23 cellular contexts compared by ENCODE assay signal in the genomic region with DNA sequence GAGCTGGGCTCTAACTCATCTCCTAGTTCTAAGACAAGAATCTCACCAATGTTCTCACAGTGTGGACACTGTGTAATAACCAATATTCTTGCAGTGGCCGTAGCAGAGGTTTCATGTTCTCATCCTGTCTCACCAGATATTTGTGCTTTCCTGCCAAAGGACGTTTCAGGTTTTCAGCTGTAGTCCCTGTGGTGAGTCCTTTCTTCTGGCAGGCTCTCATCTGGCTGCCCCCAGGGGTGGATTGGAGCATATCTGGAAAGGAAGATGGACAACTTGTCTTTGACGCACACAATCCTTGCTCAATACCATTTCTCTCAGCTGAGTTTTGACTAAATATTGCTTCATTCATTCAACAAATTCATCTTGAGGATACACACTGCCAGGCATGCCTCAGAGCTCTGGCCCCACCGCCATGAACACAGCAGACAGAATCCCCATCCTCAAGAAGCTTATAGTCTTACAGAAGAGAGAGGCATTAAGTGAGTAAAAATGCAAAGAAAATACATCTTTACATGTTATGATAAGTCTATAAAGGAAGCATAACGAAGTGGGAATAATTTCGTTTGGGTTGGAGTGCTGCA. TPM values are rescaled to one million over a fixed set of nuclear protein-coding genes. Genes with fewer than 3 reads are reported as not detected.
DNase-seq lines count a peak whose midpoint lies in the region; ATAC-seq and TF ChIP-seq lines count a peak whose summit lies in the region.
"Had no signal": no experiment of that assay in that cellular context is flagged by ENCODE, and none has a peak within 500 bp of the region (broad histone marks: within the 10 kb centered on the region; RNA-seq: fewer than 3 reads in every experiment).

No MANE protein-coding gene starts in this region.

- H3K36me3 ChIP-seq in adrenal gland (replicated peaks in 1 of 2) (no peaks in the 10 kb centered on the region), right atrium auricular region (no peaks in the 10 kb centered on the region), gastrocnemius medialis (no peaks in the 10 kb centered on the region)
- H3K36me3 ChIP-seq: upper lobe of left lung had no signal

- H3K27ac ChIP-seq in adrenal gland (peak overlapping the region in 4 of 5 donors; percentile 43 to 68 (median 64)), right atrium auricular region (peak overlapping the region; percentile 58 to 66), gastrocnemius medialis (peak overlapping the region; percentile 69 to 79 (median 76)), dorsolateral prefrontal cortex (no peak overlapping the region)
- H3K27ac ChIP-seq: PC-9 had no signal

- intact Hi-C loops in adrenal gland (cut with DNase I) (no loop called here), gastrocnemius medialis (cut with DNase I; ENCODE audit: low total_unique reads) (no loop called here), dorsolateral prefrontal cortex (cut with DNase I) (no loop called here)

- no peaks in the 10 kb centered on the region for H3K27me3 ChIP-seq in adrenal gland
- no peaks in the 10 kb centered on the region for H3K27me3 ChIP-seq in right atrium auricular region
- no peaks in the 10 kb centered on the region for H3K27me3 ChIP-seq in gastrocnemius medialis
- no peaks in the 10 kb centered on the region for H3K27me3 ChIP-seq in dorsolateral prefrontal cortex
- H3K27me3 ChIP-seq: upper lobe of left lung had no signal

- 58 to 69% (median 60%) methylated on average over 6 of the region's 6 CpGs for WGBS in adrenal gland, 4 donors

- ATAC-seq in gastrocnemius medialis, result peak; percentile 89
- no peak for ATAC-seq in HG02759 (IDR thresholded peaks at IDR 0.05; ENCODE audit: unreplicated experiment)
- ATAC-seq: activated T-helper 17 cell treated with anti-CD3 and anti-CD28 coated beads, Interleukin-2, amount 50 U/mL, for 72 hours; naive thymus-derived CD8-positive, alpha-beta T cell had no signal

- TF ChIP-seq CTCF in adrenal gland (IDR thresholded peaks at IDR 0.05) (peak in 1 of 6 experiments; percentile 34), fibroblast of mammary gland (conservative IDR thresholded peaks at IDR 0.05; ENCODE audit: control insufficient read depth, insufficient read depth, low read depth, low read length) (no peak), right atrium auricular region (IDR thresholded peaks at IDR 0.05) (no peak), gastrocnemius medialis (IDR thresholded peaks at IDR 0.05 in 4 of 5, conservative IDR thresholded peaks at IDR 0.05 in 1 of 5) (no peak), dorsolateral prefrontal cortex (IDR thresholded peaks at IDR 0.05 in 54 of 56, conservative IDR thresholded peaks at IDR 0.05 in 2 of 56; ENCODE audit: low read depth in 1 of 56, partially characterized antibody in 56 of 56) (no peak)

- DNase-seq in adrenal gland (peak in 6 of 7 donors; percentile 35 to 81 (median 57)), fibroblast of mammary gland (ENCODE audit: low read depth) (peak; percentile 63), right atrium auricular region (ENCODE audit: low spot score) (peak; percentile 91), gastrocnemius medialis (peak; percentile 68 to 86), dorsolateral prefrontal cortex (no peak), SHP77 treated with DMSO at 0.1 percent for 48 hours (lab: John Stamatoyannopoulos, UW) (no peak), NCI-H1436 (lab: John Stamatoyannopoulos, UW) (no peak)
- DNase-seq: activated CD4-positive, alpha-beta T cell treated with anti-CD3 and anti-CD28 coated beads, Interleukin-2, amount 50 U/mL, for 48 hours; activated CD4-positive, CD25-positive, alpha-beta regulatory T cell; activated CD8-positive, alpha-beta memory T cell treated with anti-CD3 and anti-CD28 coated beads, Interleukin-2, amount 50 U/mL, for 48 hours; activated naive CD8-positive, alpha-beta T cell treated with anti-CD3 and anti-CD28 coated beads for 36 hours; DMS53; GDM1; KG1; naive thymus-derived CD8-positive, alpha-beta T cell; NCI-H1436 treated with DMSO at 0.1 percent for 48 hours; NCI-H510A treated with DMSO at 0.1 percent for 48 hours; NK-92 treated with Interleukin-12 subunit alpha and Interleukin-12 subunit beta, amount 100 ng/mL, for 24 hours; PC-9; SIG-M5; upper lobe of left lung had no signal

- H3K4me1 ChIP-seq in adrenal gland (replicated peaks in 1 of 2) (peaks cover 0 to 7% of the 10 kb centered on the region in 2 donors), right atrium auricular region (peaks cover 0 to 21% of the 10 kb centered on the region in 2 donors), gastrocnemius medialis (peaks cover under 1 to 18% of the 10 kb centered on the region in 2 donors)
- H3K4me1 ChIP-seq: upper lobe of left lung had no signal

- H3K9me3 ChIP-seq in adrenal gland (replicated peaks in 1 of 3), result no peaks in the 10 kb centered on the region
- H3K9me3 ChIP-seq in right atrium auricular region, result peaks cover 0 to 8% of the 10 kb centered on the region in 2 donors
- H3K9me3 ChIP-seq in gastrocnemius medialis, result no peaks in the 10 kb centered on the region
- H3K9me3 ChIP-seq: upper lobe of left lung had no signal

- in situ Hi-C loops in gastrocnemius medialis (cut with MboI; ENCODE audit: low sequenced_read_pairs in 4 of 4), result no loop called here

- TF ChIP-seq POLR2A in adrenal gland (IDR thresholded peaks at IDR 0.05) (peak in 1 of 2 donors; percentile 3), gastrocnemius medialis (IDR thresholded peaks at IDR 0.05) (peak; percentile 37 to 58)

- no peak overlapping the region for H3K4me3 ChIP-seq in adrenal gland
- H3K4me3 ChIP-seq in fibroblast of mammary gland (ENCODE audit: control insufficient read depth, low read depth, low read length), result no peak overlapping the region
- H3K4me3 ChIP-seq in right atrium auricular region, result no peak overlapping the region
- peak overlapping the region in 3 of 4 donors; percentile 22 to 37 (median 28) for H3K4me3 ChIP-seq in gastrocnemius medialis
- H3K4me3 ChIP-seq in dorsolateral prefrontal cortex, result no peak overlapping the region
- H3K4me3 ChIP-seq: PC-9, upper lobe of left lung had no signal

RNA-seq across cellular contexts. Expression of gene NEURL1B, which starts 33.8 kb away (rescaled TPM):
- 10 to 100 TPM; 26.2 to 99.9 (median 60.5) TPM for total RNA-seq in adrenal gland
- polyA plus RNA-seq in adrenal gland, result 10 to 100 TPM in 2 of 3 donors, 1 to 10 TPM in 1; 9.8 to 17.9 (median 13.9) TPM
- total RNA-seq in right atrium auricular region, result 10 to 100 TPM; 17.9 to 22.4 TPM
- 10 to 100 TPM in 3 of 4 donors, 1 to 10 TPM in 1; 8.7 to 18.8 (median 15.1) TPM for total RNA-seq in gastrocnemius medialis
- total RNA-seq in dorsolateral prefrontal cortex, result 10 to 100 TPM in 115 of 120 experiments, 1 to 10 TPM in 5; 8.3 to 21.9 (median 13.9) TPM

Comparison
In these comparisons a context has a peak if more than half of its experiments do, and no peak if none do; other contexts are left out.
1. DNase-seq: peak in adrenal gland (6 of 7), fibroblast of mammary gland (single experiment), right atrium auricular region (single experiment) and gastrocnemius medialis (2 of 2); none in dorsolateral prefrontal cortex (0 of 10), SHP77 treated with DMSO at 0.1 percent for 48 hours (single experiment) and NCI-H1436 (single experiment).
2. H3K27ac ChIP-seq: peak in adrenal gland (4 of 5), right atrium auricular region (2 of 2) and gastrocnemius medialis (4 of 4); none in dorsolateral prefrontal cortex (0 of 59).
3. H3K4me3 ChIP-seq: peak in gastrocnemius medialis (3 of 4); none in adrenal gland (0 of 4), fibroblast of mammary gland (single experiment), right atrium auricular region (0 of 2) and dorsolateral prefrontal cortex (0 of 59).